In genomic region chr20:23232679-23233308, GRCh38 we compare ENCODE assay signal across 27 cellular contexts.
"Had no signal": no experiment of that assay in that cellular context is flagged by ENCODE, and none has a peak within 500 bp of the region (broad histone marks: within the 10 kb centered on the region; RNA-seq: fewer than 3 reads in every experiment).

No MANE protein-coding gene starts in this region.

- DNase-seq: activated CD8-positive, alpha-beta memory T cell treated with anti-CD3 and anti-CD28 coated beads for 24 hours; activated CD8-positive, alpha-beta memory T cell treated with anti-CD3 and anti-CD28 coated beads, Interleukin-2, amount 50 U/mL, for 4 hours; activated T-cell treated with anti-CD3 and anti-CD28 coated beads, Interleukin-2, amount 50 U/mL, for 24 hours; adrenal gland; brain microvascular endothelial cell; central memory CD4-positive, alpha-beta T cell; dermis blood vessel endothelial cell; effector CD8-positive, alpha-beta T cell; erythroblast; foreskin melanocyte; immature natural killer cell; left ventricle myocardium inferior; mammary epithelial cell; nucleus accumbens; posterior cingulate gyrus; sigmoid colon; stimulated activated CD4-positive, alpha-beta T cell treated with anti-CD3 and anti-CD28 coated beads, Interleukin-4, amount 100 ng/mL, for 24 hours; stimulated activated naive CD8-positive, alpha-beta T cell treated with anti-CD3 and anti-CD28 coated beads, Interleukin-15, amount 100 ng/mL, for 72 hours; T1000; tibial artery had no signal

- H3K36me3 ChIP-seq: adrenal gland, ascending aorta, brain microvascular endothelial cell, left ventricle myocardium inferior, sigmoid colon, tibial artery had no signal

- H3K36me3 Mint-ChIP-seq: immature natural killer cell had no signal

- H3K4me3 ChIP-seq: adrenal gland, ascending aorta, left ventricle myocardium inferior, sigmoid colon, tibial artery had no signal

- H3K4me1 Mint-ChIP-seq: activated T-helper 17 cell treated with anti-CD3 and anti-CD28 coated beads, Interleukin-2, amount 50 U/mL, for 72 hours; immature natural killer cell; stimulated activated naive CD8-positive, alpha-beta T cell treated with anti-CD3 and anti-CD28 coated beads, Interleukin-15, amount 100 ng/mL, for 72 hours; WTC11 had no signal

- FAIRE-seq: urothelium cell line had no signal

- H3K9me3 ChIP-seq: adrenal gland, ascending aorta had no signal

- H3K27ac Mint-ChIP-seq: activated naive CD4-positive, alpha-beta T cell treated with anti-CD3 and anti-CD28 coated beads, Interleukin-2, amount 50 U/mL, for 72 hours; activated T-cell treated with anti-CD3 and anti-CD28 coated beads, Interleukin-2, amount 50 U/mL, for 24 hours; activated T-helper 17 cell treated with anti-CD3 and anti-CD28 coated beads, Interleukin-2, amount 50 U/mL, for 72 hours; immature natural killer cell; nephron; stimulated activated naive CD8-positive, alpha-beta T cell treated with anti-CD3 and anti-CD28 coated beads, Interleukin-15, amount 100 ng/mL, for 72 hours; T-helper 1 cell treated with Interleukin-12 subunit alpha and Interleukin-12 subunit beta and Interleukin-4 antibody, amounts not matched to agents 30 μg/mL and 1 μg/mL, for 36 hours; WTC11 had no signal

- ATAC-seq: activated naive CD4-positive, alpha-beta T cell treated with anti-CD3 and anti-CD28 coated beads, Interleukin-2, amount 50 U/mL, for 72 hours; activated T-helper 17 cell treated with anti-CD3 and anti-CD28 coated beads, Interleukin-2, amount 50 U/mL, for 72 hours; stimulated activated naive CD8-positive, alpha-beta T cell treated with anti-CD3 and anti-CD28 coated beads, Interleukin-15, amount 100 ng/mL, for 72 hours; WTC11 had no signal

- H3K4me1 ChIP-seq: adrenal gland, ascending aorta had no signal

- H3K4me3 Mint-ChIP-seq: activated T-cell treated with anti-CD3 and anti-CD28 coated beads, Interleukin-2, amount 50 U/mL, for 24 hours; activated T-helper 17 cell treated with anti-CD3 and anti-CD28 coated beads, Interleukin-2, amount 50 U/mL, for 72 hours; immature natural killer cell; nephron; stimulated activated naive CD8-positive, alpha-beta T cell treated with anti-CD3 and anti-CD28 coated beads, Interleukin-15, amount 100 ng/mL, for 72 hours; T-helper 1 cell treated with Interleukin-12 subunit alpha and Interleukin-12 subunit beta and Interleukin-4 antibody, amounts not matched to agents 30 μg/mL and 1 μg/mL, for 36 hours; WTC11 had no signal

- H3K27me3 Mint-ChIP-seq: stimulated activated naive CD8-positive, alpha-beta T cell treated with anti-CD3 and anti-CD28 coated beads, Interleukin-15, amount 100 ng/mL, for 72 hours had no signal

- H3K27me3 ChIP-seq: adrenal gland, ascending aorta, brain microvascular endothelial cell, sigmoid colon, tibial artery had no signal

- H3K27ac ChIP-seq: adrenal gland, ascending aorta, brain microvascular endothelial cell, left ventricle myocardium inferior, sigmoid colon, tibial artery had no signal
